ENCODE assay signal across 1 cellular context in the genomic region with DNA sequence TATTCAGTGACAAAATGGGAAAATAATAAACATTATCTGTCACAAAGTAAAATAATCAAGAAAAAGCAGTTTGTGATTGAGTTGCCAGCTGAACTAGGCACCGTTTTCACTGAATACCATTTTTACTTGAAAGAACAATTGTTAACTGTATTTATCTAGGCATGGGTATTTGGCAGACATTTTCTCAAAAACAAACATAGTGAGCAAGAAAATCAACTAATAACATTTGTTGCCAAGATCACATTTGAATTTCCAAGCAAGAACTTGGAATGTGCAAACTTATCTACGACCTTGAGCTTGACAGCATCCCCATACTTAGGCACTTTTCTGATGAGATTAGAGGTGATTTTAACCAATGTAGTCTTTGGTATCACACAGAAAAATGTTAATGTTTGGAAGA.
TF ChIP-seq lines count a peak whose summit lies in the region.

No MANE protein-coding gene starts in this region.

TF ChIP-seq in HepG2, 621 proteins besides CTCF, POLR2A, EP300 and RAD21:
- TF ChIP-seq TCF12 (IDR thresholded peaks at IDR 0.05) (no peak), TCF12 (CRISPR knock-in tag; IDR thresholded peaks at IDR 0.05) (no peak), SIN3B (IDR thresholded peaks at IDR 0.05; ENCODE audit: low read length) (no peak), NFATC3 (CRISPR knock-in tag; IDR thresholded peaks at IDR 0.05) (no peak), ZNF816 (CRISPR knock-in tag; IDR thresholded peaks at IDR 0.05; ENCODE audit: borderline replicate concordance) (no peak), ZNF234 (CRISPR knock-in tag; conservative IDR thresholded peaks at IDR 0.05) (no peak), CBX1 (IDR thresholded peaks at IDR 0.05; ENCODE audit: low read depth) (no peak), SAFB2 (CRISPR knock-in tag; IDR thresholded peaks at IDR 0.05; ENCODE audit: borderline replicate concordance, low read depth) (no peak), ZNF136 (CRISPR knock-in tag; IDR thresholded peaks at IDR 0.05; ENCODE audit: low read depth) (no peak), SPEN (CRISPR knock-in tag; IDR thresholded peaks at IDR 0.05; ENCODE audit: low read depth) (no peak), NBN (conservative IDR thresholded peaks at IDR 0.05) (no peak), IKZF1 (IDR thresholded peaks at IDR 0.05) (no peak)
- TF ChIP-seq, protein P1, sequence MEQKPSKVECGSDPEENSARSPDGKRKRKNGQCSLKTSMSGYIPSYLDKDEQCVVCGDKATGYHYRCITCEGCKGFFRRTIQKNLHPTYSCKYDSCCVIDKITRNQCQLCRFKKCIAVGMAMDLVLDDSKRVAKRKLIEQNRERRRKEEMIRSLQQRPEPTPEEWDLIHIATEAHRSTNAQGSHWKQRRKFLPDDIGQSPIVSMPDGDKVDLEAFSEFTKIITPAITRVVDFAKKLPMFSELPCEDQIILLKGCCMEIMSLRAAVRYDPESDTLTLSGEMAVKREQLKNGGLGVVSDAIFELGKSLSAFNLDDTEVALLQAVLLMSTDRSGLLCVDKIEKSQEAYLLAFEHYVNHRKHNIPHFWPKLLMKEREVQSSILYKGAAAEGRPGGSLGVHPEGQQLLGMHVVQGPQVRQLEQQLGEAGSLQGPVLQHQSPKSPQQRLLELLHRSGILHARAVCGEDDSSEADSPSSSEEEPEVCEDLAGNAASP (CRISPR knock-in tag; IDR thresholded peaks at IDR 0.05; ENCODE audit: borderline replicate concordance): no peak
- TF ChIP-seq, protein P2, sequence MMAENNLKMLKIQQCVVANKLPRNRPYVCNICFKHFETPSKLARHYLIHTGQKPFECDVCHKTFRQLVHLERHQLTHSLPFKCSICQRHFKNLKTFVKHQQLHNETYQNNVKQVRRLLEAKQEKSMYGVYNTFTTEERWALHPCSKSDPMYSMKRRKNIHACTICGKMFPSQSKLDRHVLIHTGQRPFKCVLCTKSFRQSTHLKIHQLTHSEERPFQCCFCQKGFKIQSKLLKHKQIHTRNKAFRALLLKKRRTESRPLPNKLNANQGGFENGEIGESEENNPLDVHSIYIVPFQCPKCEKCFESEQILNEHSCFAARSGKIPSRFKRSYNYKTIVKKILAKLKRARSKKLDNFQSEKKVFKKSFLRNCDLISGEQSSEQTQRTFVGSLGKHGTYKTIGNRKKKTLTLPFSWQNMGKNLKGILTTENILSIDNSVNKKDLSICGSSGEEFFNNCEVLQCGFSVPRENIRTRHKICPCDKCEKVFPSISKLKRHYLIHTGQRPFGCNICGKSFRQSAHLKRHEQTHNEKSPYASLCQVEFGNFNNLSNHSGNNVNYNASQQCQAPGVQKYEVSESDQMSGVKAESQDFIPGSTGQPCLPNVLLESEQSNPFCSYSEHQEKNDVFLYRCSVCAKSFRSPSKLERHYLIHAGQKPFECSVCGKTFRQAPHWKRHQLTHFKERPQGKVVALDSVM (CRISPR knock-in tag; IDR thresholded peaks at IDR 0.05): no peak
- TF ChIP-seq, protein P3, sequence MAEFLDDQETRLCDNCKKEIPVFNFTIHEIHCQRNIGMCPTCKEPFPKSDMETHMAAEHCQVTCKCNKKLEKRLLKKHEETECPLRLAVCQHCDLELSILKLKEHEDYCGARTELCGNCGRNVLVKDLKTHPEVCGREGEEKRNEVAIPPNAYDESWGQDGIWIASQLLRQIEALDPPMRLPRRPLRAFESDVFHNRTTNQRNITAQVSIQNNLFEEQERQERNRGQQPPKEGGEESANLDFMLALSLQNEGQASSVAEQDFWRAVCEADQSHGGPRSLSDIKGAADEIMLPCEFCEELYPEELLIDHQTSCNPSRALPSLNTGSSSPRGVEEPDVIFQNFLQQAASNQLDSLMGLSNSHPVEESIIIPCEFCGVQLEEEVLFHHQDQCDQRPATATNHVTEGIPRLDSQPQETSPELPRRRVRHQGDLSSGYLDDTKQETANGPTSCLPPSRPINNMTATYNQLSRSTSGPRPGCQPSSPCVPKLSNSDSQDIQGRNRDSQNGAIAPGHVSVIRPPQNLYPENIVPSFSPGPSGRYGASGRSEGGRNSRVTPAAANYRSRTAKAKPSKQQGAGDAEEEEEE (CRISPR knock-in tag; IDR thresholded peaks at IDR 0.05; ENCODE audit: borderline replicate concordance): no peak
